In the genomic region with DNA sequence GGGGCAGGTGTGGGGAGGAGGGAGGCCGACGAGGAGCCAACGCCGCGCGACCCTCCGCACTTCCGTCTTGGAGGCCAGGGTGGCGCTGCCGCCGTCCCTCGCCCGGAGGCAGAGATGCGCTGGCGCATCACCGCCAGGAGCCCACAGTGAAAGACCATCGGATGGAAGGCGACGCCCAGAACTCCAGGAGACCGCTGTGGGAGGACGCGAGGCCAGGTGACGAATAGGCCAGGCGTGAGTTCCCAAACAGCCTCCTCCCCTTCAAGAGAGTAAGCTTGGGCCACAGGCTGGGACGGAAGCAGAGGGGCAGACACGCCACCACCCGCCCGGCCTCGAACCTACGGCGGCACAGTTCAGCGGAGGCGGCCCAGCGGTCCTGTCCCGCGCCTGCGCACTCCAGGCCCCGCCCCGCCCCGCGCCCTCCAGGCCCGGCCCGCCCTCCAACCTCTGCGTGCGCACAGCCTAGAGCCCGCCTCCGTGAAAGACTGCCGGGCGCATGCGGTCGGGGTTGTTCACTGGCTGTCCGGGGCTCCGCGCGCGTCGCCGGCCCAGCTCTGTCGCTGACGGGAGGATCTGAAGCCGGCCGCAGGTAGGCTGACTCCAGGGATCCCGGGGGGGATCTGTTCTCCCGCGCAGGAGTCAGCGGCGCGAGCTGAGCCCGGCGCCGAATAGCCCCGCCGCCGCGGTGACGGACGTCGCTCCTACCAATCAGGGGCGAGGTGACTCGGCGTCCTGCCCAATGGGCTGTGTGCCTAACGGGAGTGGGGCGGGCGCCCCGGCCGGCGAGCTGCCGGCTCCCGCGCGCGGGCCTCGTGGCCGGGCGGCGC, we compare ENCODE assay signal across 8 cellular contexts. TPM values are rescaled to one million over a fixed set of nuclear protein-coding genes. Genes with fewer than 3 reads are reported as not detected.
DNase-seq lines count a peak whose midpoint lies in the region; ATAC-seq and TF ChIP-seq lines count a peak whose summit lies in the region.

A gene with protein sequence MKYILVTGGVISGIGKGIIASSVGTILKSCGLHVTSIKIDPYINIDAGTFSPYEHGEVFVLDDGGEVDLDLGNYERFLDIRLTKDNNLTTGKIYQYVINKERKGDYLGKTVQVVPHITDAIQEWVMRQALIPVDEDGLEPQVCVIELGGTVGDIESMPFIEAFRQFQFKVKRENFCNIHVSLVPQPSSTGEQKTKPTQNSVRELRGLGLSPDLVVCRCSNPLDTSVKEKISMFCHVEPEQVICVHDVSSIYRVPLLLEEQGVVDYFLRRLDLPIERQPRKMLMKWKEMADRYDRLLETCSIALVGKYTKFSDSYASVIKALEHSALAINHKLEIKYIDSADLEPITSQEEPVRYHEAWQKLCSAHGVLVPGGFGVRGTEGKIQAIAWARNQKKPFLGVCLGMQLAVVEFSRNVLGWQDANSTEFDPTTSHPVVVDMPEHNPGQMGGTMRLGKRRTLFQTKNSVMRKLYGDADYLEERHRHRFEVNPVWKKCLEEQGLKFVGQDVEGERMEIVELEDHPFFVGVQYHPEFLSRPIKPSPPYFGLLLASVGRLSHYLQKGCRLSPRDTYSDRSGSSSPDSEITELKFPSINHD (plus strand): TSS at position 456 of the 827 bp plus-strand sequence. CDS start 3,595 bp downstream, outside the sequence.

- H3K36me3 Mint-ChIP-seq in T-helper 1 cell treated with Interleukin-12 subunit alpha and Interleukin-12 subunit beta and Interleukin-4 antibody, amounts not matched to agents 30 μg/mL and 1 μg/mL, for 36 hours (ENCODE audit: low read depth) = peaks cover 18% of the 10 kb centered on the region

- peaks cover 34% of the 10 kb centered on the region for H3K4me1 Mint-ChIP-seq in T-helper 1 cell treated with Interleukin-12 subunit alpha and Interleukin-12 subunit beta and Interleukin-4 antibody, amounts not matched to agents 30 μg/mL and 1 μg/mL, for 36 hours (ENCODE audit: low read depth)

- no peaks in the 10 kb centered on the region for H3K27me3 Mint-ChIP-seq in T-helper 1 cell treated with Interleukin-12 subunit alpha and Interleukin-12 subunit beta and Interleukin-4 antibody, amounts not matched to agents 30 μg/mL and 1 μg/mL, for 36 hours (ENCODE audit: low read depth)

- H3K27me3 ChIP-seq in left ventricle myocardium inferior (ENCODE audit: low read depth) (no peaks in the 10 kb centered on the region), prostate gland (replicated peaks; ENCODE audit: insufficient read depth) (no peaks in the 10 kb centered on the region)

- TF ChIP-seq CTCF in left ventricle myocardium inferior (IDR thresholded peaks at IDR 0.05; ENCODE audit: borderline replicate concordance) (no peak), prostate gland (IDR thresholded peaks at IDR 0.05) (peak in 1 of 4 experiments; percentile 20)

- peak; percentile 57 for ATAC-seq in GM18499 (IDR thresholded peaks at IDR 0.05; ENCODE audit: insufficient read depth, unreplicated experiment)
- peak; percentile 77 for ATAC-seq in HG02938 (IDR thresholded peaks at IDR 0.05; ENCODE audit: unreplicated experiment)

- peak within 1 kb of the TSS; percentile 98 for H3K27ac ChIP-seq in left ventricle myocardium inferior (replicated peaks)
- peak within 1 kb of the TSS; percentile 90 to 92 for H3K27ac ChIP-seq in prostate gland
- H3K27ac ChIP-seq in urinary bladder (ENCODE audit: low read depth) = peak within 1 kb of the TSS; percentile 84

- H3K4me3 ChIP-seq in left ventricle myocardium inferior (peak within 1 kb of the TSS; percentile 79), prostate gland (peak within 1 kb of the TSS; percentile 34 to 60), urinary bladder (ENCODE audit: low read depth, low read length) (peak within 1 kb of the TSS; percentile 65)

- 0% methylated on average over 56 of the region's 96 CpGs for WGBS in prostate gland
- under 1% methylated on average over 96 of the region's 96 CpGs for WGBS in urinary bladder

- H3K9me3 ChIP-seq in left ventricle myocardium inferior (replicated peaks) = no peaks in the 10 kb centered on the region
- H3K9me3 ChIP-seq in prostate gland = no peaks in the 10 kb centered on the region

- H3K27ac Mint-ChIP-seq in T-helper 1 cell treated with Interleukin-12 subunit alpha and Interleukin-12 subunit beta and Interleukin-4 antibody, amounts not matched to agents 30 μg/mL and 1 μg/mL, for 36 hours = peak within 1 kb of the TSS; percentile 94

- peak; percentile 79 for TF ChIP-seq POLR2A in prostate gland (IDR thresholded peaks at IDR 0.05)

- H3K36me3 ChIP-seq in left ventricle myocardium inferior (peaks cover 11% of the 10 kb centered on the region), prostate gland (no peaks in the 10 kb centered on the region), urinary bladder (ENCODE audit: insufficient read depth) (no peaks in the 10 kb centered on the region)

- H3K4me3 Mint-ChIP-seq in T-helper 1 cell treated with Interleukin-12 subunit alpha and Interleukin-12 subunit beta and Interleukin-4 antibody, amounts not matched to agents 30 μg/mL and 1 μg/mL, for 36 hours = peak within 1 kb of the TSS; percentile 94

- DNase-seq in NCI-H1694 treated with DMSO at 0.1 percent for 48 hours (lab: John Stamatoyannopoulos, UW) = peak; percentile 81
- DNase-seq in amniotic stem cell (lab: John Stamatoyannopoulos, UW) = peak; percentile 83
- DNase-seq in left ventricle myocardium inferior = peak; percentile 96
- DNase-seq in prostate gland (ENCODE audit: low spot score) = peak; percentile 92

- H3K9me3 Mint-ChIP-seq in T-helper 1 cell treated with Interleukin-12 subunit alpha and Interleukin-12 subunit beta and Interleukin-4 antibody, amounts not matched to agents 30 μg/mL and 1 μg/mL, for 36 hours = no peaks in the 10 kb centered on the region

- intact Hi-C loops in left ventricle myocardium inferior (cut with micrococcal nuclease) = no loop called here
- intact Hi-C loops in prostate gland (cut with DNase I) = no loop called here

- peaks cover 29% of the 10 kb centered on the region for H3K4me1 ChIP-seq in left ventricle myocardium inferior
- no peaks in the 10 kb centered on the region for H3K4me1 ChIP-seq in prostate gland (replicated peaks)
- peaks cover 5% of the 10 kb centered on the region for H3K4me1 ChIP-seq in urinary bladder (ENCODE audit: insufficient read depth)

RNA-seq across cellular contexts. Expression of the gene that starts here (rescaled TPM):
- total RNA-seq in left ventricle myocardium inferior (7.1 TPM), prostate gland (10 to 100 TPM in 1 of 2 donors, 1 to 10 TPM in 1; 8.9 to 56.5 TPM), urinary bladder (22.9 TPM)
- 43.8 TPM for polyA plus RNA-seq in urinary bladder

Comparison
In these comparisons a context has a peak if more than half of its experiments do, and no peak if none do; other contexts are left out.
1. Peak in every context shown above with its lines: DNase-seq, ATAC-seq, H3K4me3 ChIP-seq and H3K27ac ChIP-seq.